In genomic region chr14:24113379-24113800, GRCh38 we compare ENCODE assay signal across 8 cellular contexts. TPM values are rescaled to one million over a fixed set of nuclear protein-coding genes. Genes with fewer than 3 reads are reported as not detected.
A peak's percentile ranks its signal among the peaks of the same experiment; 100 is the strongest.
DNase-seq lines count a peak whose midpoint lies in the region; ATAC-seq and TF ChIP-seq lines count a peak whose summit lies in the region.

No MANE protein-coding gene starts in this region.

- peaks cover 4% of the 10 kb centered on the region for H3K27me3 Mint-ChIP-seq in glutamatergic neuron (ENCODE audit: unreplicated experiment)

- H3K4me3 ChIP-seq in HAP-1, result peak overlapping the region; percentile 91
- H3K4me3 ChIP-seq in skeletal muscle tissue (ENCODE audit: low read length in 3 of 3), result peak overlapping the region; percentile 93 to 98 (median 98)

- H3K27ac ChIP-seq in VCaP (peak overlapping the region; percentile 95), skeletal muscle tissue (ENCODE audit: low read depth, low read length) (peak overlapping the region; percentile 97)

- DNase-seq in HAP-1 (ENCODE audit: low spot score in 2 of 2), result no peak
- DNase-seq in glutamatergic neuron, result no peak
- no peak for DNase-seq in cerebellum (ENCODE audit: low spot score)
- DNase-seq in amniotic stem cell (lab: John Stamatoyannopoulos, UW), result no peak

- no peaks in the 10 kb centered on the region for H3K27me3 ChIP-seq in HAP-1 (ENCODE audit: low read depth)
- H3K27me3 ChIP-seq in skeletal muscle tissue (ENCODE audit: control insufficient read depth in 3 of 3, insufficient read depth in 3 of 3, low read length in 3 of 3), result no peaks in the 10 kb centered on the region

- peak overlapping the region; percentile 97 for H3K4me3 Mint-ChIP-seq in glutamatergic neuron (ENCODE audit: unreplicated experiment)

- peak overlapping the region; percentile 98 for H3K27ac Mint-ChIP-seq in glutamatergic neuron (ENCODE audit: unreplicated experiment)

- ATAC-seq in GM21390 (IDR thresholded peaks at IDR 0.05; ENCODE audit: unreplicated experiment) (no peak), GM21360 (IDR thresholded peaks at IDR 0.05; ENCODE audit: unreplicated experiment) (no peak)

- H3K4me1 ChIP-seq in HAP-1, result peaks cover 10% of the 10 kb centered on the region
- peaks cover 21 to 29% (median 28%) of the 10 kb centered on the region in 3 donors for H3K4me1 ChIP-seq in skeletal muscle tissue (ENCODE audit: control insufficient read depth in 3 of 3, insufficient read depth in 3 of 3, low read length in 3 of 3)

- peaks cover 13% of the 10 kb centered on the region for H3K36me3 ChIP-seq in HAP-1 (replicated peaks)
- peaks cover 12 to 18% (median 12%) of the 10 kb centered on the region in 3 donors for H3K36me3 ChIP-seq in skeletal muscle tissue (ENCODE audit: control insufficient read depth in 3 of 3, insufficient read depth in 3 of 3, low read length in 3 of 3)

- peaks cover 9% of the 10 kb centered on the region for H3K9me3 Mint-ChIP-seq in glutamatergic neuron (ENCODE audit: unreplicated experiment)

- peak overlapping the region; percentile 85 to 100 (median 99) for H3K9ac ChIP-seq in skeletal muscle tissue (ENCODE audit: low read depth in 1 of 3, low read length in 3 of 3)

- H3K36me3 Mint-ChIP-seq in glutamatergic neuron (ENCODE audit: unreplicated experiment), result peaks cover under 1% of the 10 kb centered on the region

- H3K4me1 Mint-ChIP-seq in glutamatergic neuron (ENCODE audit: low read depth, unreplicated experiment), result peaks cover 12% of the 10 kb centered on the region

- H3K9me3 ChIP-seq in HAP-1 (no peaks in the 10 kb centered on the region), skeletal muscle tissue (ENCODE audit: control insufficient read depth in 3 of 3, low read length in 3 of 3) (no peaks in the 10 kb centered on the region)

- in situ Hi-C loops in HAP-1 (cut with MboI; ENCODE audit: low sequenced_read_pairs), result no loop called here

- TF ChIP-seq CTCF in VCaP (conservative IDR thresholded peaks at IDR 0.05) (no peak), glutamatergic neuron (IDR thresholded peaks at IDR 0.05; ENCODE audit: partially characterized antibody, unreplicated experiment) (no peak)

RNA-seq across cellular contexts. Expression of gene DCAF11, which starts 1.2 kb away (rescaled TPM):
- 54.1 TPM for total RNA-seq in glutamatergic neuron (ENCODE audit: unreplicated experiment)
- total RNA-seq in skeletal muscle tissue, result 85.6 TPM
- total RNA-seq in cerebellum, result 46.2 TPM

RNA-seq across cellular contexts. Expression of gene NRL, which starts 1.4 kb away (rescaled TPM):
- total RNA-seq in glutamatergic neuron (ENCODE audit: unreplicated experiment), result 3.7 TPM
- 2.1 TPM for total RNA-seq in skeletal muscle tissue
- 1.5 TPM for total RNA-seq in cerebellum

RNA-seq across cellular contexts. Expression of gene FITM1, which starts 17.1 kb away (rescaled TPM):
- total RNA-seq in glutamatergic neuron (ENCODE audit: unreplicated experiment), result 0.66 TPM
- total RNA-seq in skeletal muscle tissue, result 172 TPM
- 0.54 TPM for total RNA-seq in cerebellum

RNA-seq across cellular contexts. Expression of gene PCK2, which starts 19.3 kb away (rescaled TPM):
- total RNA-seq in glutamatergic neuron (ENCODE audit: unreplicated experiment) (99.9 TPM), skeletal muscle tissue (3.7 TPM), cerebellum (2.5 TPM)

RNA-seq across cellular contexts. Expression of gene PSME1, which starts 22.6 kb away (rescaled TPM):
- total RNA-seq in glutamatergic neuron (ENCODE audit: unreplicated experiment) (35.7 TPM), skeletal muscle tissue (89.8 TPM), cerebellum (19.6 TPM)

Comparison
In these comparisons a context has a peak if more than half of its experiments do, and no peak if none do; other contexts are left out.
1. RNA of gene FITM1, which starts 17.1 kb away (total RNA-seq): 172 TPM in skeletal muscle tissue (single experiment); 0.66 TPM in glutamatergic neuron (single experiment) and 0.54 TPM in cerebellum (single experiment); every median in the first group is over 100 times any median in the second.